In the genomic region with DNA sequence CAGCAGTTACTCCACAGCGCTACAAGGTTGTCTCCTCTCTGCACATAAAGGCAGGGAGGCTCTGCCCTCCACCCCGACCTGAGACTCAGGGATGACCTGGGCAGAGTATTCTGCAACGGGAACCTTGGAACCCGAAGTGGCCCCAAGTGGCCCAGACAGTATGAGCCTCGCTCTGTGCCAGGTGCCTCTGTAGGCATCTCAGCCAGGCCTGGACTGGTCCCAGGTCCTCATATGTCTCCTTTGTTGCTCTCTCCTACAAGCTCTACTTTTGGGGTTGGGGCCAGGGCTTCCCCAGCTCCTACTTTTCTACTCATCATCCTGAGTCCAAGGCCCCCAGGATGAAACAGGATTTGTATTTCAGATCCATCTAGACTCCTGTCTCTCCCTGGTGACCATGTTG, we compare ENCODE assay signal across 18 cellular contexts.
DNase-seq lines count a peak whose midpoint lies in the region; ATAC-seq and TF ChIP-seq lines count a peak whose summit lies in the region.
"Had no signal": no experiment of that assay in that cellular context is flagged by ENCODE, and none has a peak within 500 bp of the region (broad histone marks: within the 10 kb centered on the region; RNA-seq: fewer than 3 reads in every experiment).

No MANE protein-coding gene starts in this region.

- no peak overlapping the region for H4K8ac ChIP-seq in H9 (replicated peaks; ENCODE audit: insufficient read length, low read depth, low read length)

- peaks cover 10% of the 10 kb centered on the region for H3K4me1 ChIP-seq in CD4-positive, CD25-positive, alpha-beta regulatory T cell (ENCODE audit: control insufficient read depth, insufficient read depth, low read length, poor library complexity, severe bottlenecking)
- H3K4me1 ChIP-seq in naive thymus-derived CD4-positive, alpha-beta T cell (ENCODE audit: control insufficient read depth in 2 of 2, insufficient read depth in 2 of 2, low read length in 2 of 2), result peaks cover 0 to 38% of the 10 kb centered on the region in 2 donors
- H3K4me1 ChIP-seq in Caco-2 (no peaks in the 10 kb centered on the region), H9 (ENCODE audit: insufficient read depth, low read length) (no peaks in the 10 kb centered on the region)
- H3K4me1 ChIP-seq: upper lobe of right lung had no signal

- no peak overlapping the region for H3T11ph ChIP-seq in H9 (ENCODE audit: low read length)

- intact Hi-C loops in Calu3 (cut with micrococcal nuclease; ENCODE audit: unreplicated experiment), result no loop called here
- intact Hi-C loops in naive thymus-derived CD4-positive, alpha-beta T cell (cut with micrococcal nuclease), result loop anchor here in 1 of 2 donors (1.0 kb wide), 1 partner anchor 7 kb away; no protein-coding TSS in a partner anchor
- intact Hi-C loops in Caco-2 (cut with micrococcal nuclease; ENCODE audit: unreplicated experiment), result no loop called here

- no peak overlapping the region for H3K4me2 ChIP-seq in H9 (ENCODE audit: insufficient read depth, insufficient read length, low read length)

- no peak overlapping the region for H3K56ac ChIP-seq in H9 (ENCODE audit: insufficient read length, low read depth, low read length)

- peak overlapping the region; percentile 86 to 95 (median 95) for H3K27ac Mint-ChIP-seq in CD4-positive, CD25-positive, alpha-beta regulatory T cell
- H3K27ac Mint-ChIP-seq in Calu3 (ENCODE audit: unreplicated experiment) (peak overlapping the region; percentile 44), Caco-2 (ENCODE audit: unreplicated experiment) (no peak overlapping the region), H9 (peak overlapping the region in 1 of 3 experiments; percentile 27; a peak in 1 of 7 replicates)
- peak overlapping the region; percentile 51 to 80 for H3K27ac Mint-ChIP-seq in activated naive CD4-positive, alpha-beta T cell treated with anti-CD3 and anti-CD28 coated beads, Interleukin-2, amount 50 U/mL, for 72 hours
- H3K27ac Mint-ChIP-seq in naive thymus-derived CD4-positive, alpha-beta T cell, result peak overlapping the region; percentile 59 to 96 (median 92)
- H3K27ac Mint-ChIP-seq: endodermal cell had no signal

- H3K14ac ChIP-seq in H9 (ENCODE audit: insufficient read depth, low read length), result no peak overlapping the region; the same call in 1 of the 2 replicates

- no peak for TF ChIP-seq CTCF in Calu3 (IDR thresholded peaks at IDR 0.05; ENCODE audit: unreplicated experiment)
- no peak for TF ChIP-seq CTCF in Caco-2 (IDR thresholded peaks at IDR 0.05; ENCODE audit: insufficient read depth in 1 of 2, low read depth in 1 of 2, low read length in 1 of 2, severe bottlenecking in 1 of 2, unreplicated experiment in 1 of 2)
- TF ChIP-seq CTCF in H9 (conservative IDR thresholded peaks at IDR 0.05), result no peak

- H2AFZ ChIP-seq in H9 (ENCODE audit: low read length), result no peak overlapping the region

- no peak overlapping the region for H2BK15ac ChIP-seq in H9 (ENCODE audit: low read depth, low read length)

- POLR2A ChIA-PET in naive thymus-derived CD4-positive, alpha-beta T cell (lab: Charles Lee), result interaction anchor here (0.9 to 5.4 kb wide), 4 partner anchors 9 to 27 kb away, joined by 3 to 51 read pairs (median 4); no protein-coding TSS in a partner anchor
- POLR2A ChIA-PET in Caco-2 (lab: Charles Lee), result no interaction called here

- H3K4me3 Mint-ChIP-seq in CD4-positive, CD25-positive, alpha-beta regulatory T cell, result peak overlapping the region in 1 of 4 donors; percentile 80
- H3K4me3 Mint-ChIP-seq in Calu3 (ENCODE audit: low read depth, unreplicated experiment), result no peak overlapping the region
- peak overlapping the region in 5 of 10 donors; percentile 35 to 66 (median 59) for H3K4me3 Mint-ChIP-seq in naive thymus-derived CD4-positive, alpha-beta T cell
- no peak overlapping the region for H3K4me3 Mint-ChIP-seq in Caco-2 (ENCODE audit: unreplicated experiment)
- H3K4me3 Mint-ChIP-seq in H9, result no peak overlapping the region
- H3K4me3 Mint-ChIP-seq: activated CD4-positive, alpha-beta T cell treated with anti-CD3 and anti-CD28 coated beads for 36 hours; endodermal cell; stimulated activated naive CD8-positive, alpha-beta T cell treated with anti-CD3 and anti-CD28 coated beads, Interleukin-15, Interleukin-2, amounts not matched to agents 100 ng/mL and 50 ng/mL, for 24 hours had no signal

- no peak for ATAC-seq in CD4-positive, CD25-positive, alpha-beta regulatory T cell (ENCODE audit: low read depth in 2 of 2)
- ATAC-seq in activated naive CD4-positive, alpha-beta T cell treated with anti-CD3 and anti-CD28 coated beads, Interleukin-2, amount 50 U/mL, for 72 hours, result no peak
- no peak for ATAC-seq in naive thymus-derived CD4-positive, alpha-beta T cell
- ATAC-seq: Right ventricle myocardium inferior, upper lobe of right lung had no signal

- no peaks in the 10 kb centered on the region for H3K36me3 ChIP-seq in CD4-positive, CD25-positive, alpha-beta regulatory T cell (ENCODE audit: control insufficient read depth, insufficient read depth, low read length)
- H3K36me3 ChIP-seq in naive thymus-derived CD4-positive, alpha-beta T cell (ENCODE audit: control insufficient read depth in 2 of 3, insufficient read depth in 3 of 3, low read length in 3 of 3), result no peaks in the 10 kb centered on the region
- H3K36me3 ChIP-seq in Caco-2 (ENCODE audit: control insufficient read depth, insufficient read depth, low read length), result no peaks in the 10 kb centered on the region
- H3K36me3 ChIP-seq: upper lobe of right lung had no signal

- H3K9me3 Mint-ChIP-seq in CD4-positive, CD25-positive, alpha-beta regulatory T cell, result no peaks in the 10 kb centered on the region
- H3K9me3 Mint-ChIP-seq in Calu3 (ENCODE audit: low read depth, unreplicated experiment) (no peaks in the 10 kb centered on the region), Caco-2 (ENCODE audit: unreplicated experiment) (no peaks in the 10 kb centered on the region), H9 (no peaks in the 10 kb centered on the region)
- H3K9me3 Mint-ChIP-seq in activated naive CD4-positive, alpha-beta T cell treated with anti-CD3 and anti-CD28 coated beads, Interleukin-2, amount 50 U/mL, for 72 hours, result no peaks in the 10 kb centered on the region
- H3K9me3 Mint-ChIP-seq in naive thymus-derived CD4-positive, alpha-beta T cell, result no peaks in the 10 kb centered on the region
- H3K9me3 Mint-ChIP-seq: endodermal cell; stimulated activated naive CD8-positive, alpha-beta T cell treated with anti-CD3 and anti-CD28 coated beads, Interleukin-15, Interleukin-2, amounts not matched to agents 100 ng/mL and 50 ng/mL, for 24 hours had no signal

- no peaks in the 10 kb centered on the region for H3K23me2 ChIP-seq in H9 (ENCODE audit: insufficient read length, low read depth, low read length, poor library complexity, severe bottlenecking)

- H3K9ac ChIP-seq in H9 (ENCODE audit: extremely low read depth, insufficient read length, low read length), result no peak overlapping the region

- no peak overlapping the region for H2AK5ac ChIP-seq in H9 (ENCODE audit: insufficient read length, low read length)

- H2BK5ac ChIP-seq in H9 (ENCODE audit: insufficient read length, low read length), result no peak overlapping the region

- H3K27me3 Mint-ChIP-seq in CD4-positive, CD25-positive, alpha-beta regulatory T cell, result no peaks in the 10 kb centered on the region
- H3K27me3 Mint-ChIP-seq in Calu3 (ENCODE audit: unreplicated experiment) (peaks cover 25% of the 10 kb centered on the region), Caco-2 (ENCODE audit: insufficient read depth, unreplicated experiment) (peaks cover 22% of the 10 kb centered on the region), H9 (ENCODE audit: low read depth) (peaks cover 3% of the 10 kb centered on the region)
- peaks cover 0 to 22% (median 0%) of the 10 kb centered on the region in 5 donors for H3K27me3 Mint-ChIP-seq in naive thymus-derived CD4-positive, alpha-beta T cell
- H3K27me3 Mint-ChIP-seq: activated CD4-positive, alpha-beta T cell treated with anti-CD3 and anti-CD28 coated beads for 36 hours; stimulated activated naive CD8-positive, alpha-beta T cell treated with anti-CD3 and anti-CD28 coated beads, Interleukin-15, Interleukin-2, amounts not matched to agents 100 ng/mL and 50 ng/mL, for 24 hours had no signal

- H3K27ac ChIP-seq in CD4-positive, CD25-positive, alpha-beta regulatory T cell (ENCODE audit: insufficient read depth, low read length, poor library complexity, severe bottlenecking), result no peak overlapping the region
- peak overlapping the region; percentile 58 for H3K27ac ChIP-seq in naive thymus-derived CD4-positive, alpha-beta T cell (ENCODE audit: low read depth, low read length)
- no peak overlapping the region for H3K27ac ChIP-seq in H9 (ENCODE audit: insufficient read length, low read depth, low read length)
- H3K27ac ChIP-seq: HL-60, upper lobe of right lung had no signal

- H2BK12ac ChIP-seq in H9 (ENCODE audit: insufficient read length, low read depth, low read length), result no peak overlapping the region

- H3K4ac ChIP-seq in H9 (ENCODE audit: low read depth, low read length), result no peak overlapping the region

- H3K4me1 Mint-ChIP-seq in CD4-positive, CD25-positive, alpha-beta regulatory T cell, result peaks cover 0 to 35% (median 6%) of the 10 kb centered on the region in 4 donors
- H3K4me1 Mint-ChIP-seq in Calu3 (ENCODE audit: low read depth, unreplicated experiment), result peaks cover 22% of the 10 kb centered on the region
- peaks cover 9 to 61% (median 51%) of the 10 kb centered on the region in 7 donors for H3K4me1 Mint-ChIP-seq in naive thymus-derived CD4-positive, alpha-beta T cell
- no peaks in the 10 kb centered on the region for H3K4me1 Mint-ChIP-seq in Caco-2 (ENCODE audit: low read depth, unreplicated experiment)
- 0 out of 4 replicates have a peak, but pooled peaks cover 0 to 1% of the 10 kb centered on the region in 2 experiments for H3K4me1 Mint-ChIP-seq in H9
- H3K4me1 Mint-ChIP-seq: endodermal cell had no signal

- no CpG with 5 or more reads among the region's 5 CpGs for WGBS in H9 (ENCODE audit: extremely low coverage, insufficient read length, low lambda C conversion rate)

- H3K18ac ChIP-seq in H9 (ENCODE audit: insufficient read length, low read depth, low read length), result no peak overlapping the region

- H2BK120ac ChIP-seq in H9 (ENCODE audit: low read depth, low read length, poor library complexity, severe bottlenecking), result no peak overlapping the region

- no peaks in the 10 kb centered on the region for H3K79me2 ChIP-seq in H9 (ENCODE audit: insufficient read depth, low read length)

- no peaks in the 10 kb centered on the region for H3K9me3 ChIP-seq in CD4-positive, CD25-positive, alpha-beta regulatory T cell (ENCODE audit: control insufficient read depth in 2 of 2, low read length in 2 of 2)
- no peaks in the 10 kb centered on the region for H3K9me3 ChIP-seq in naive thymus-derived CD4-positive, alpha-beta T cell (ENCODE audit: control insufficient read depth in 2 of 3, low read length in 3 of 3)
- H3K9me3 ChIP-seq in Caco-2 (no peaks in the 10 kb centered on the region), H9 (ENCODE audit: control insufficient read depth, low read depth, low read length) (no peaks in the 10 kb centered on the region)
- H3K9me3 ChIP-seq: upper lobe of right lung had no signal

- no peaks in the 10 kb centered on the region for H3K79me1 ChIP-seq in H9 (ENCODE audit: insufficient read depth, low read depth, low read length, poor library complexity, severe bottlenecking)

- CTCF ChIA-PET in Calu3 (lab: Charles Lee), result interaction anchor here (0.7 to 1.3 kb wide), 10 partner anchors 8 to 733 kb away, joined by 3 to 7 read pairs (median 3); no protein-coding TSS in a partner anchor
- CTCF ChIA-PET in naive thymus-derived CD4-positive, alpha-beta T cell (lab: Charles Lee), result interaction anchor here (0.6 to 5.7 kb wide), 5 partner anchors 11 to 370 kb away, joined by 3 to 19 read pairs (median 5); no protein-coding TSS in a partner anchor
- CTCF ChIA-PET in Caco-2 (lab: Charles Lee), result no interaction called here

- H2BK20ac ChIP-seq in H9 (ENCODE audit: low read depth, low read length, poor library complexity, severe bottlenecking), result no peak overlapping the region

- H3K4me3 ChIP-seq in CD4-positive, CD25-positive, alpha-beta regulatory T cell (ENCODE audit: low read depth, low read length), result no peak overlapping the region
- H3K4me3 ChIP-seq in naive thymus-derived CD4-positive, alpha-beta T cell (ENCODE audit: low read length), result no peak overlapping the region
- no peak overlapping the region for H3K4me3 ChIP-seq in Caco-2 (ENCODE audit: low read depth, low read length)
- H3K4me3 ChIP-seq: upper lobe of right lung had no signal

- no TSS peak for BruUV-seq in Calu3 (replicated peaks; lab: Mats Ljungman, UMichigan)
- BruUV-seq in Caco-2 (replicated peaks; lab: Mats Ljungman, UMichigan), result no TSS peak

- DNase-seq in CD4-positive, CD25-positive, alpha-beta regulatory T cell, result no peak
- DNase-seq in Calu3 (no peak), Caco-2 (no peak), H9 (no peak), SHP77 (lab: John Stamatoyannopoulos, UW) (no peak)
- DNase-seq in activated naive CD4-positive, alpha-beta T cell treated with anti-CD3 and anti-CD28 coated beads, Interleukin-2, amount 50 U/mL, for 72 hours (ENCODE audit: low spot score in 2 of 2), result no peak
- no peak for DNase-seq in naive thymus-derived CD4-positive, alpha-beta T cell
- DNase-seq: activated CD4-positive, alpha-beta T cell treated with anti-CD3 and anti-CD28 coated beads for 36 hours; activated gamma-delta T cell treated with Interleukin-2 at 50 U/mL for 16 hours; COR-L47; endodermal cell; MM.1S; NCI-H1436 treated with DMSO at 0.1 percent for 48 hours; NCI-H69; upper lobe of right lung had no signal

- H4K20me1 ChIP-seq in H9 (ENCODE audit: control insufficient read depth, insufficient read depth, insufficient read length), result no peaks in the 10 kb centered on the region

- peaks cover 3% of the 10 kb centered on the region for H3K36me3 Mint-ChIP-seq in CD4-positive, CD25-positive, alpha-beta regulatory T cell
- H3K36me3 Mint-ChIP-seq in Calu3 (ENCODE audit: insufficient read depth, unreplicated experiment) (no peaks in the 10 kb centered on the region), Caco-2 (ENCODE audit: insufficient read depth, unreplicated experiment) (no peaks in the 10 kb centered on the region), H9 (ENCODE audit: insufficient read depth in 1 of 3, low read depth in 3 of 3) (no peaks in the 10 kb centered on the region)
- no peaks in the 10 kb centered on the region for H3K36me3 Mint-ChIP-seq in activated naive CD4-positive, alpha-beta T cell treated with anti-CD3 and anti-CD28 coated beads, Interleukin-2, amount 50 U/mL, for 72 hours
- H3K36me3 Mint-ChIP-seq in naive thymus-derived CD4-positive, alpha-beta T cell, result peaks cover 0 to 3% (median 0%) of the 10 kb centered on the region in 5 donors

- no peaks in the 10 kb centered on the region for H3K27me3 ChIP-seq in CD4-positive, CD25-positive, alpha-beta regulatory T cell (ENCODE audit: control insufficient read depth, insufficient read depth, low read length)
- H3K27me3 ChIP-seq in naive thymus-derived CD4-positive, alpha-beta T cell (ENCODE audit: control insufficient read depth in 2 of 2, insufficient read depth in 2 of 2, low read length in 2 of 2), result no peaks in the 10 kb centered on the region
- peaks cover 1% of the 10 kb centered on the region; the same call in 1 of the 2 replicates for H3K27me3 ChIP-seq in Caco-2 (replicated peaks; ENCODE audit: control insufficient read depth, insufficient read depth, low read length)
- H3K27me3 ChIP-seq in H9 (ENCODE audit: insufficient read depth, low read length), result no peaks in the 10 kb centered on the region
- H3K27me3 ChIP-seq: upper lobe of right lung had no signal

- no peak overlapping the region for H4K5ac ChIP-seq in H9 (ENCODE audit: insufficient read length, low read depth, low read length)

- no peak overlapping the region for H4K91ac ChIP-seq in H9 (ENCODE audit: insufficient read length, low read depth, low read length)

- no peak overlapping the region for H3K23ac ChIP-seq in H9 (ENCODE audit: insufficient read length, low read depth, low read length)
